8 cellular contexts compared by ENCODE assay signal in genomic region chr7:55517191-55517633, GRCh38. TPM values are rescaled to one million over a fixed set of nuclear protein-coding genes. Genes with fewer than 3 reads are reported as not detected.
DNase-seq lines count a peak whose midpoint lies in the region; ATAC-seq and TF ChIP-seq lines count a peak whose summit lies in the region.
"Had no signal": no experiment of that assay in that cellular context is flagged by ENCODE, and none has a peak within 500 bp of the region (broad histone marks: within the 10 kb centered on the region; RNA-seq: fewer than 3 reads in every experiment).

No MANE protein-coding gene starts in this region.

- CTCF ChIA-PET in OCI-LY7 (lab: Charles Lee; ENCODE audit: unreplicated experiment) = no interaction called here

- H2AFZ ChIP-seq in OCI-LY7 (ENCODE audit: low read length) (no peak overlapping the region), trophoblast cell (ENCODE audit: insufficient read depth, low read length, poor library complexity) (no peak overlapping the region)

- no peak overlapping the region for H2BK5ac ChIP-seq in trophoblast cell (ENCODE audit: low read depth, low read length, poor library complexity)

- H4K8ac ChIP-seq in trophoblast cell (ENCODE audit: low read depth, low read length) = no peak overlapping the region

- no peaks in the 10 kb centered on the region for H3K79me1 ChIP-seq in trophoblast cell (ENCODE audit: low read length)

- H3K4me3 ChIP-seq in OCI-LY7 (ENCODE audit: low read depth, low read length, poor library complexity, severe bottlenecking) (no peak overlapping the region), trophoblast cell (ENCODE audit: low read depth, low read length) (no peak overlapping the region)

- no peak for DNase-seq in OCI-LY7 (ENCODE audit: low spot score)
- DNase-seq in stimulated activated CD4-positive, alpha-beta T cell treated with anti-CD3 and anti-CD28 coated beads, Interleukin-2, amount 100 ng/mL, for 24 hours = peak; percentile 64 to 65
- DNase-seq in trophoblast cell = no peak
- no peak for DNase-seq in COLO668 (lab: John Stamatoyannopoulos, UW; ENCODE audit: unreplicated experiment)
- DNase-seq in kidney tubule cell (ENCODE audit: low spot score) = no peak
- DNase-seq: NCI-H2171 treated with DMSO at 0.1 percent for 48 hours had no signal

- H3K4me2 ChIP-seq in OCI-LY7 (ENCODE audit: low read length) = peak overlapping the region; percentile 19; the same call in 1 of the 2 replicates
- no peak overlapping the region for H3K4me2 ChIP-seq in trophoblast cell (ENCODE audit: low read length)

- no CpG with 5 or more reads among the region's 12 CpGs for WGBS in trophoblast cell (ENCODE audit: extremely low coverage, insufficient coverage, insufficient read length)

- peak; percentile 75 for ATAC-seq in GM19025 (IDR thresholded peaks at IDR 0.05; ENCODE audit: low read depth, unreplicated experiment)
- peak; percentile 74 for ATAC-seq in HG02759 (IDR thresholded peaks at IDR 0.05; ENCODE audit: unreplicated experiment)

- H4K20me1 ChIP-seq in OCI-LY7 (ENCODE audit: insufficient read depth, low read length) = no peaks in the 10 kb centered on the region; the same call in 1 of the 2 replicates

- H4K91ac ChIP-seq in trophoblast cell (ENCODE audit: low read depth, low read length) = no peak overlapping the region

- no peaks in the 10 kb centered on the region for H3K9me2 ChIP-seq in OCI-LY7 (ENCODE audit: insufficient read depth, low read length)

- no peak for TF ChIP-seq CTCF in OCI-LY7 (conservative IDR thresholded peaks at IDR 0.05; ENCODE audit: low read length)

- no peak overlapping the region for H2BK12ac ChIP-seq in trophoblast cell (ENCODE audit: low read length)

- H2AK5ac ChIP-seq in trophoblast cell (ENCODE audit: low read length) = no peak overlapping the region

- no peak overlapping the region for H4K12ac ChIP-seq in trophoblast cell (ENCODE audit: low read depth, low read length)

- H3K27ac ChIP-seq in OCI-LY7 (ENCODE audit: low read depth, low read length, poor library complexity, severe bottlenecking) (no peak overlapping the region), trophoblast cell (ENCODE audit: low read depth, low read length) (no peak overlapping the region)

- H3K18ac ChIP-seq in trophoblast cell (ENCODE audit: low read length) = no peak overlapping the region

- no TSS peak for BruUV-seq in OCI-LY7 (replicated peaks; lab: Mats Ljungman, UMichigan)

- H3K36me3 ChIP-seq in OCI-LY7 (ENCODE audit: insufficient read depth, low read length) (peaks cover 66% of the 10 kb centered on the region), trophoblast cell (ENCODE audit: control insufficient read depth in 1 of 2, insufficient read depth in 2 of 2, low read length in 2 of 2) (peaks cover 3 to 14% of the 10 kb centered on the region in 2 experiments)

- H3K23ac ChIP-seq in trophoblast cell (ENCODE audit: low read length) = no peak overlapping the region

- no peak overlapping the region for H3K9ac ChIP-seq in trophoblast cell (ENCODE audit: low read length)

- H3K4me1 ChIP-seq in OCI-LY7 (ENCODE audit: insufficient read depth, low read length, poor library complexity, severe bottlenecking) = peaks cover 59% of the 10 kb centered on the region
- peaks cover 0 to 4% of the 10 kb centered on the region in 2 experiments for H3K4me1 ChIP-seq in trophoblast cell (ENCODE audit: control insufficient read depth in 1 of 2, insufficient read depth in 2 of 2, low read length in 2 of 2)

- H3K4ac ChIP-seq in trophoblast cell (ENCODE audit: low read depth, low read length) = no peak overlapping the region

- H2BK120ac ChIP-seq in trophoblast cell (ENCODE audit: insufficient read depth, low read length, poor library complexity) = no peak overlapping the region

- H3K14ac ChIP-seq in trophoblast cell (ENCODE audit: low read length) = no peak overlapping the region

- H3K9me3 ChIP-seq in OCI-LY7 (ENCODE audit: low read length) (no peaks in the 10 kb centered on the region), trophoblast cell (ENCODE audit: insufficient read depth, low read depth, low read length) (no peaks in the 10 kb centered on the region)

- intact Hi-C loops in OCI-LY7 (cut with micrococcal nuclease; ENCODE audit: unreplicated experiment) = no loop called here

- no peaks in the 10 kb centered on the region for H3K27me3 ChIP-seq in trophoblast cell (ENCODE audit: insufficient read depth, low read length)

- POLR2A ChIA-PET in OCI-LY7 (lab: Charles Lee) = interaction anchor here (0.7 to 1.3 kb wide), 2 partner anchors 13 to 15 kb away, joined by 3 to 4 read pairs; no protein-coding TSS in a partner anchor

- 0 out of 2 replicates have a peak, but pooled peaks cover 4% of the 10 kb centered on the region for H3K79me2 ChIP-seq in OCI-LY7 (ENCODE audit: insufficient read depth, low read depth, low read length)
- no peaks in the 10 kb centered on the region for H3K79me2 ChIP-seq in trophoblast cell (ENCODE audit: control insufficient read depth, insufficient read depth, low read length, poor library complexity)

RNA-seq across cellular contexts. Expression of gene VOPP1, which starts 55.1 kb away (rescaled TPM):
- total RNA-seq in OCI-LY7 (2014; rRNA removed; shearing (Covaris generic)) = 66.9 and 68.8 TPM in 2 replicates
- 72.1 and 73.9 TPM in 2 replicates for total RNA-seq in OCI-LY7 (2022)
- 17.6 and 18.5 TPM in 2 replicates for polyA plus RNA-seq in trophoblast cell (2013)

Comparison
In these comparisons a context has a peak if more than half of its experiments do, and no peak if none do; other contexts are left out.
1. DNase-seq: peak in stimulated activated CD4-positive, alpha-beta T cell treated with anti-CD3 and anti-CD28 coated beads, Interleukin-2, amount 100 ng/mL, for 24 hours (2 of 2); none in OCI-LY7 (single experiment), trophoblast cell (0 of 2), COLO668 (single experiment) and kidney tubule cell (single experiment).